ENCODE assay signal across 7 cellular contexts in genomic region chr6:33073431-33073871, GRCh38. TPM values are rescaled to one million over a fixed set of nuclear protein-coding genes. Genes with fewer than 3 reads are reported as not detected.
DNase-seq lines count a peak whose midpoint lies in the region; ATAC-seq and TF ChIP-seq lines count a peak whose summit lies in the region.

TSS of gene HLA-DPA1 (minus strand) at chr6:33073649.

- H3K9me3 Mint-ChIP-seq in activated T-cell treated with anti-CD3 and anti-CD28 coated beads, Interleukin-2, amount 50 U/mL, for 72 hours = no peaks in the 10 kb centered on the region

- peak; percentile 30 to 50 for DNase-seq in activated T-cell treated with anti-CD3 and anti-CD28 coated beads, Interleukin-2, amount 50 U/mL, for 72 hours
- DNase-seq in left cardiac atrium (no peak), NCI-H2171 treated with DMSO at 0.1 percent for 48 hours (lab: John Stamatoyannopoulos, UW) (no peak)
- DNase-seq in stimulated activated CD4-positive, alpha-beta T cell treated with anti-CD3 and anti-CD28 coated beads, Interleukin-1b, Interleukin-23, amount 100 ng/mL, for 48 hours = peak; percentile 22

- H3K9ac ChIP-seq in Loucy (ENCODE audit: low read depth, low read length, poor library complexity, severe bottlenecking) = no peak within 1 kb of the TSS

- intact Hi-C loops in left cardiac atrium (cut with DNase I) = no loop called here

- H3K27me3 Mint-ChIP-seq in activated T-cell treated with anti-CD3 and anti-CD28 coated beads, Interleukin-2, amount 50 U/mL, for 72 hours (ENCODE audit: low read depth) = peaks cover 7% of the 10 kb centered on the region

- TF ChIP-seq CTCF in Loucy (conservative IDR thresholded peaks at IDR 0.05; ENCODE audit: low read length) = no peak

- no peak within 1 kb of the TSS for H3K4me3 ChIP-seq in Loucy (ENCODE audit: low read length, poor library complexity, severe bottlenecking)

- no peaks in the 10 kb centered on the region for H3K9me2 ChIP-seq in Loucy (replicated peaks; ENCODE audit: low read depth, low read length)

- H3K4me1 ChIP-seq in Loucy (ENCODE audit: insufficient read depth, low read length, poor library complexity, severe bottlenecking) = peaks cover 3% of the 10 kb centered on the region

- H3K27me3 ChIP-seq in Loucy (ENCODE audit: insufficient read depth, low read length, poor library complexity, severe bottlenecking) = no peaks in the 10 kb centered on the region

- ATAC-seq in GM18502 (IDR thresholded peaks at IDR 0.05; ENCODE audit: poor library complexity, unreplicated experiment) = peak; percentile 70
- ATAC-seq in GM21786 (IDR thresholded peaks at IDR 0.05; ENCODE audit: unreplicated experiment) = peak; percentile 60
- peak; percentile 70 to 76 for ATAC-seq in activated T-cell treated with anti-CD3 and anti-CD28 coated beads, Interleukin-2, amount 50 U/mL, for 72 hours (replicated peaks in 1 of 2)
- peak; percentile 75 to 83 for ATAC-seq in left cardiac atrium

- H3K27ac Mint-ChIP-seq in activated T-cell treated with anti-CD3 and anti-CD28 coated beads, Interleukin-2, amount 50 U/mL, for 72 hours = peak within 1 kb of the TSS; percentile 45

- no peaks in the 10 kb centered on the region for H3K9me3 ChIP-seq in Loucy (ENCODE audit: insufficient read depth, low read depth, low read length)

- H3F3A ChIP-seq in Loucy (ENCODE audit: low read depth) = no peaks in the 10 kb centered on the region

- H3K36me3 Mint-ChIP-seq in activated T-cell treated with anti-CD3 and anti-CD28 coated beads, Interleukin-2, amount 50 U/mL, for 72 hours (ENCODE audit: insufficient read depth in 2 of 2) = peaks cover 0 to 5% of the 10 kb centered on the region in 2 donors

- H3K36me3 ChIP-seq in Loucy (ENCODE audit: insufficient read depth, low read length) = no peaks in the 10 kb centered on the region

- no peak within 1 kb of the TSS for H3K4me2 ChIP-seq in Loucy (ENCODE audit: low read depth, low read length, poor library complexity, severe bottlenecking)

- H2AFZ ChIP-seq in Loucy (ENCODE audit: low read length) = peak within 1 kb of the TSS; percentile 57; the same call in 1 of the 2 replicates

- no peaks in the 10 kb centered on the region for H3K79me2 ChIP-seq in Loucy (ENCODE audit: insufficient read depth, low read length)

- H3K4me1 Mint-ChIP-seq in activated T-cell treated with anti-CD3 and anti-CD28 coated beads, Interleukin-2, amount 50 U/mL, for 72 hours (ENCODE audit: low read depth) = peaks cover 30% of the 10 kb centered on the region

- H3K4me3 Mint-ChIP-seq in activated T-cell treated with anti-CD3 and anti-CD28 coated beads, Interleukin-2, amount 50 U/mL, for 72 hours = peak within 1 kb of the TSS; percentile 76 to 89

- H4K20me1 ChIP-seq in Loucy (ENCODE audit: insufficient read depth, low read length, poor library complexity, severe bottlenecking) = no peaks in the 10 kb centered on the region

RNA-seq across cellular contexts. Expression of gene HLA-DPA1, which starts in this region (rescaled TPM):
- 10 to 100 TPM; 11.4 to 25.8 TPM for total RNA-seq in activated T-cell treated with anti-CD3 and anti-CD28 coated beads, Interleukin-2, amount 50 U/mL, for 72 hours
- total RNA-seq in left cardiac atrium = 10 to 100 TPM; 50.5 to 54.1 TPM

Comparison
In these comparisons a context has a peak if more than half of its experiments do, and no peak if none do; other contexts are left out.
1. DNase-seq: peak in activated T-cell treated with anti-CD3 and anti-CD28 coated beads, Interleukin-2, amount 50 U/mL, for 72 hours (2 of 2) and stimulated activated CD4-positive, alpha-beta T cell treated with anti-CD3 and anti-CD28 coated beads, Interleukin-1b, Interleukin-23, amount 100 ng/mL, for 48 hours (single experiment); none in left cardiac atrium (single experiment) and NCI-H2171 treated with DMSO at 0.1 percent for 48 hours (single experiment).
2. Peak in every context shown above with its lines, with median percentiles within 50 percentile points of each other: ATAC-seq.